In genomic region chr19:54943772-54944361, GRCh38 we compare ENCODE assay signal across 9 cellular contexts. TPM values are rescaled to one million over a fixed set of nuclear protein-coding genes. Genes with fewer than 3 reads are reported as not detected.
DNase-seq lines count a peak whose midpoint lies in the region; ATAC-seq, FAIRE-seq and TF ChIP-seq lines count a peak whose summit lies in the region.
"Not testable (repeated sequence)": the region's sequence is repeated elsewhere in the genome, so short reads cannot be mapped to it uniquely, and the experiment has no call there.
"Had no signal": no experiment of that assay in that cellular context is flagged by ENCODE, and none has a peak within 500 bp of the region (broad histone marks: within the 10 kb centered on the region; RNA-seq: fewer than 3 reads in every experiment).

No MANE protein-coding gene starts in this region.

- H3K27me3 ChIP-seq in Loucy (ENCODE audit: insufficient read depth, low read length, poor library complexity, severe bottlenecking); smooth muscle cell (ENCODE audit: low read depth): not testable (repeated sequence)
- peaks cover 14 to 25% of the 10 kb centered on the region in 2 experiments; a peak in 4 of 5 replicates for H3K27me3 ChIP-seq in K562 (ENCODE audit: control insufficient read depth in 2 of 2, insufficient read depth in 2 of 2, low read length in 2 of 2)

- under 1% methylated on average over 11 of the region's 11 CpGs for WGBS in K562 (ENCODE audit: insufficient coverage, low coverage, missing lambda C conversion rate)
- WGBS in smooth muscle cell (ENCODE audit: low lambda C conversion rate): 20% methylated on average over 11 of the region's 11 CpGs

- not testable (repeated sequence) for H3K4me1 ChIP-seq in Loucy (ENCODE audit: insufficient read depth, low read length, poor library complexity, severe bottlenecking); smooth muscle cell (ENCODE audit: low read depth)
- peaks cover 5 to 10% of the 10 kb centered on the region in 2 experiments; a peak in 3 of 5 replicates for H3K4me1 ChIP-seq in K562 (replicated peaks in 1 of 2; ENCODE audit: control insufficient read depth in 2 of 2, insufficient read depth in 2 of 2, low read length in 2 of 2)

- H3K79me2 ChIP-seq in Loucy (ENCODE audit: insufficient read depth, low read length); K562 (ENCODE audit: control insufficient read depth, insufficient read depth, low read length); smooth muscle cell (ENCODE audit: low read depth): not testable (repeated sequence)

- H4K20me1 ChIP-seq in Loucy (ENCODE audit: insufficient read depth, low read length, poor library complexity, severe bottlenecking); K562 (replicated peaks; ENCODE audit: control insufficient read depth, insufficient read depth, low read length); smooth muscle cell (ENCODE audit: low read depth): not testable (repeated sequence)

- H3F3A ChIP-seq in Loucy (ENCODE audit: low read depth); smooth muscle cell (ENCODE audit: low read depth): not testable (repeated sequence)

- peak overlapping the region; percentile 13 for H3K27ac Mint-ChIP-seq in mesothelial cell of epicardium

- intact Hi-C loops in K562 (cut with micrococcal nuclease): not testable (repeated sequence)

- H3K9me3 Mint-ChIP-seq in mesothelial cell of epicardium: not testable (repeated sequence)

- DNase-seq in Daoy (ENCODE audit: low read depth) (peak; percentile 66), OCI-M2 (lab: John Stamatoyannopoulos, UW; ENCODE audit: unreplicated experiment) (peak; percentile 95), K562 (ENCODE audit: extremely low read depth in 1 of 4, low spot score in 3 of 4) (peak in 1 of 4 experiments; percentile 83), epithelial cell of esophagus (ENCODE audit: low read depth) (peak; percentile 5)
- not testable (repeated sequence) for DNase-seq in mesothelial cell of epicardium (ENCODE audit: low spot score in 2 of 2, unreplicated experiment in 2 of 2); smooth muscle cell (lab: John Stamatoyannopoulos, UW; ENCODE audit: unreplicated experiment)

- BruUV-seq in K562 (replicated peaks; lab: Mats Ljungman, UMichigan): not testable (repeated sequence)

- not testable (repeated sequence) for H3K4me1 Mint-ChIP-seq in mesothelial cell of epicardium

- H2AFZ ChIP-seq in Loucy (ENCODE audit: low read length): peak overlapping the region; percentile 15; the same call in 1 of the 2 replicates
- peak overlapping the region; percentile 64 for H2AFZ ChIP-seq in K562 (ENCODE audit: low read depth, low read length)
- not testable (repeated sequence) for H2AFZ ChIP-seq in smooth muscle cell (ENCODE audit: low read depth)

- H3K9me3 ChIP-seq in Loucy (ENCODE audit: insufficient read depth, low read depth, low read length); K562 (replicated peaks; ENCODE audit: control insufficient read depth, insufficient read depth, low read depth, low read length); smooth muscle cell (replicated peaks; ENCODE audit: low read depth): not testable (repeated sequence)

- not testable (repeated sequence) for H3K4me3 ChIP-seq in Loucy (ENCODE audit: low read length, poor library complexity, severe bottlenecking); K562; epithelial cell of esophagus (ENCODE audit: low read length); smooth muscle cell

- POLR2A ChIA-PET in K562 (lab: Yijun Ruan, JAX): not testable (repeated sequence)

- in situ Hi-C loops in K562 (cut with MboI): not testable (repeated sequence)

- H3K27ac ChIP-seq in K562 (ENCODE audit: extremely low read depth, low read depth, low read length) (peak overlapping the region; percentile 40), smooth muscle cell (ENCODE audit: low read depth) (peak overlapping the region; percentile 79)

- FAIRE-seq in K562 (lab: Jason Lieb, UNC): peak; percentile 86

- H3K36me3 ChIP-seq in Loucy (ENCODE audit: insufficient read depth, low read length); K562 (ENCODE audit: control insufficient read depth, insufficient read depth, low read length); smooth muscle cell (ENCODE audit: low read depth): not testable (repeated sequence)

- H3K9ac ChIP-seq in Loucy (ENCODE audit: low read depth, low read length, poor library complexity, severe bottlenecking); smooth muscle cell (ENCODE audit: low read depth): not testable (repeated sequence)
- H3K9ac ChIP-seq in K562 (ENCODE audit: insufficient read depth in 1 of 2, low read depth in 2 of 2, low read length in 2 of 2): peak overlapping the region in 1 of 2 experiments; percentile 34; a peak in 1 of 4 replicates

- H3K9me2 ChIP-seq in Loucy (replicated peaks; ENCODE audit: low read depth, low read length): not testable (repeated sequence)

- ATAC-seq in K562: peak; percentile 76

- H3K4me2 ChIP-seq in Loucy (ENCODE audit: low read depth, low read length, poor library complexity, severe bottlenecking); smooth muscle cell: not testable (repeated sequence)
- H3K4me2 ChIP-seq in K562 (ENCODE audit: insufficient read depth, low read length): peak overlapping the region; percentile 68

- not testable (repeated sequence) for H3K4me3 Mint-ChIP-seq in mesothelial cell of epicardium

- H3K9me1 ChIP-seq in K562 (ENCODE audit: control insufficient read depth, insufficient read depth, low read length): not testable (repeated sequence)

- TF ChIP-seq POLR2A in K562 (conservative IDR thresholded peaks at IDR 0.05): not testable (repeated sequence)

- CTCF ChIA-PET in K562 (lab: Yijun Ruan, JAX; ENCODE audit: low intra/inter-chr PET ratio): not testable (repeated sequence)

- not testable (repeated sequence) for TF ChIP-seq CTCF in Loucy (conservative IDR thresholded peaks at IDR 0.05; ENCODE audit: low read length); K562 (IDR thresholded peaks at IDR 0.05 in 2 of 3, conservative IDR thresholded peaks at IDR 0.05 in 1 of 3; ENCODE audit: insufficient read depth in 2 of 3, low read depth in 1 of 3, low read length in 3 of 3); epithelial cell of esophagus (IDR thresholded peaks at IDR 0.05; ENCODE audit: insufficient read depth, low read depth, low read length, missing control alignments); mesothelial cell of epicardium (IDR thresholded peaks at IDR 0.05; ENCODE audit: unreplicated experiment); smooth muscle cell (IDR thresholded peaks at IDR 0.05; ENCODE audit: borderline replicate concordance, insufficient read depth, poor library complexity, severe bottlenecking)

- not testable (repeated sequence) for TF ChIP-seq RAD21 in K562 (CRISPR knock-in tag; conservative IDR thresholded peaks at IDR 0.05 in 1 of 2, IDR thresholded peaks at IDR 0.05 in 1 of 2)

- TF ChIP-seq EP300 in K562 (IDR thresholded peaks at IDR 0.05; ENCODE audit: low read length): peak; percentile 26; the same call in 1 of the 2 replicates

- H3K36me3 Mint-ChIP-seq in mesothelial cell of epicardium: not testable (repeated sequence)

- H3K27me3 Mint-ChIP-seq in mesothelial cell of epicardium (ENCODE audit: low read depth): not testable (repeated sequence)

RNA-seq across cellular contexts. Expression of gene NLRP7, which starts 3.5 kb away (rescaled TPM):
- total RNA-seq in Daoy (2014; rRNA removed; shearing (Covaris generic)): not detected in 2 replicates
- 1.5 TPM in 1 of 2 replicates, not detected in the other for total RNA-seq in K562 (2011; cell fraction: chromatin; rRNA removed; ENCODE audit: low replicate concordance)
- total RNA-seq in K562 (2011; cell fraction: nucleolus; rRNA removed): 1.3 TPM in 1 of 2 replicates, not detected in the other
- total RNA-seq in K562 (2011; cell fraction: nucleoplasm; rRNA removed): 1.9 TPM in 1 of 2 replicates, not detected in the other
- total RNA-seq in K562 (2014; rRNA removed) (0.20 TPM in 1 of 2 replicates, not detected in the other), K562 (2014; rRNA removed; fragmentation: Illumina TruSeq; extraction: Trizol) (0.22 TPM in 1 of 2 replicates, not detected in the other), K562 (2015; rRNA removed; fragmentation: Illumina TruSeq; extraction: Trizol) (not detected in 2 replicates), K562 (2021) (0.18 TPM in 1 of 2 replicates, not detected in the other), mesothelial cell of epicardium (0.07 to 0.09 TPM in 2 of 3 replicates, not detected in the other), smooth muscle cell (0.18 and 1.3 TPM in 2 replicates)
- polyA plus RNA-seq in K562 (2011; rRNA removed) (0.13 and 0.19 TPM in 2 replicates), K562 (2014; fragmentation: Illumina TruSeq; extraction: Trizol) (0.03 and 0.12 TPM in 2 replicates), K562 (2014; fragmentation: Nextera tagmentation; extraction: Ambion mirVana) (under 1 TPM; 0.04 to 0.06 TPM), K562 (2014; rRNA removed) (not detected in 2 replicates), smooth muscle cell (0.29 and 1.7 TPM in 2 replicates)
- polyA plus RNA-seq in K562 (2011; cell fraction: cytosol; rRNA removed): 0.07 TPM in 1 of 2 replicates, not detected in the other
- polyA plus RNA-seq in K562 (2011; cell fraction: nucleus; rRNA removed): 0.16 and 0.18 TPM in 2 replicates
- 0.17 TPM in 1 of 2 replicates, not detected in the other for polyA plus RNA-seq in K562 (2012)
- 0.84 TPM in 1 of 2 replicates, not detected in the other for polyA minus RNA-seq in K562 (2011; rRNA and poly(A)+ RNA removed)
- not detected in 2 replicates for polyA minus RNA-seq in K562 (2011; cell fraction: cytosol; rRNA and poly(A)+ RNA removed)
- not detected in 2 replicates for polyA minus RNA-seq in K562 (2011; cell fraction: nucleus; rRNA and poly(A)+ RNA removed)
- total RNA-seq: CD4-positive, alpha-beta T cell had no signal

RNA-seq across cellular contexts. Expression of gene NLRP2, which starts 22.3 kb away (rescaled TPM):
- 0.11 TPM in 1 of 2 replicates, not detected in the other for total RNA-seq in Daoy (2014; rRNA removed; shearing (Covaris generic))
- total RNA-seq in K562 (2011; cell fraction: chromatin; rRNA removed; ENCODE audit: low replicate concordance): 112 and 159 TPM in 2 replicates
- total RNA-seq in K562 (2011; cell fraction: nucleolus; rRNA removed): 75.3 and 84.4 TPM in 2 replicates
- 69.2 and 82.2 TPM in 2 replicates for total RNA-seq in K562 (2011; cell fraction: nucleoplasm; rRNA removed)
- 21.6 and 22.2 TPM in 2 replicates for total RNA-seq in K562 (2014; rRNA removed)
- 24.2 and 25.5 TPM in 2 replicates for total RNA-seq in K562 (2014; rRNA removed; fragmentation: Illumina TruSeq; extraction: Trizol)
- total RNA-seq in K562 (2015; rRNA removed; fragmentation: Illumina TruSeq; extraction: Trizol): 17.3 and 18.5 TPM in 2 replicates
- 33.2 and 36.2 TPM in 2 replicates for total RNA-seq in K562 (2021)
- polyA plus RNA-seq in K562 (2011; rRNA removed): 59.3 and 65.5 TPM in 2 replicates
- polyA plus RNA-seq in K562 (2011; cell fraction: cytosol; rRNA removed): 28.5 and 40.0 TPM in 2 replicates
- 79.9 and 89.0 TPM in 2 replicates for polyA plus RNA-seq in K562 (2011; cell fraction: nucleus; rRNA removed)
- polyA plus RNA-seq in K562 (2012): 19.8 and 24.8 TPM in 2 replicates
- polyA plus RNA-seq in K562 (2014; fragmentation: Illumina TruSeq; extraction: Trizol): 25.1 and 28.1 TPM in 2 replicates
- polyA plus RNA-seq in K562 (2014; fragmentation: Nextera tagmentation; extraction: Ambion mirVana): 10 to 100 TPM; 10.1 to 11.9 TPM
- polyA plus RNA-seq in K562 (2014; rRNA removed): 25.0 and 29.9 TPM in 2 replicates
- 50.6 and 66.3 TPM in 2 replicates for polyA minus RNA-seq in K562 (2011; rRNA and poly(A)+ RNA removed)
- polyA minus RNA-seq in K562 (2011; cell fraction: cytosol; rRNA and poly(A)+ RNA removed): 22.9 and 31.5 TPM in 2 replicates
- 22.8 and 38.0 TPM in 2 replicates for polyA minus RNA-seq in K562 (2011; cell fraction: nucleus; rRNA and poly(A)+ RNA removed)
- total RNA-seq in mesothelial cell of epicardium: 54.1 to 56.8 TPM (median 56.2 TPM) in 3 replicates
- 37.9 and 52.2 TPM in 2 replicates for total RNA-seq in smooth muscle cell
- 13.7 and 42.5 TPM in 2 replicates for polyA plus RNA-seq in smooth muscle cell

RNA-seq across cellular contexts. Expression of gene NCR1, which starts 37.9 kb away (rescaled TPM):
- 0.17 and 5.4 TPM in 2 replicates for total RNA-seq in Daoy (2014; rRNA removed; shearing (Covaris generic))
- total RNA-seq in K562 (2011; cell fraction: chromatin; rRNA removed; ENCODE audit: low replicate concordance): 3.4 and 5.6 TPM in 2 replicates
- 3.0 and 5.2 TPM in 2 replicates for total RNA-seq in K562 (2011; cell fraction: nucleolus; rRNA removed)
- total RNA-seq in K562 (2011; cell fraction: nucleoplasm; rRNA removed): 2.2 and 4.0 TPM in 2 replicates
- total RNA-seq in K562 (2014; rRNA removed) (1.2 and 1.9 TPM in 2 replicates), K562 (2014; rRNA removed; fragmentation: Illumina TruSeq; extraction: Trizol) (0.70 and 1.4 TPM in 2 replicates), K562 (2015; rRNA removed; fragmentation: Illumina TruSeq; extraction: Trizol) (0.30 and 0.69 TPM in 2 replicates), K562 (2021) (0.92 and 1.5 TPM in 2 replicates), mesothelial cell of epicardium (not detected in 3 replicates), smooth muscle cell (1.7 TPM in 1 of 2 replicates, not detected in the other)
- polyA plus RNA-seq in K562 (2011; rRNA removed) (3.1 TPM in 2 replicates), K562 (2014; fragmentation: Illumina TruSeq; extraction: Trizol) (1.2 and 2.1 TPM in 2 replicates), K562 (2014; fragmentation: Nextera tagmentation; extraction: Ambion mirVana) (under 1 TPM; 0.25 to 0.39 TPM), K562 (2014; rRNA removed) (0.84 and 0.88 TPM in 2 replicates), smooth muscle cell (0.64 TPM in 1 of 2 replicates, not detected in the other)
- polyA plus RNA-seq in K562 (2011; cell fraction: cytosol; rRNA removed): 3.9 and 4.3 TPM in 2 replicates
- polyA plus RNA-seq in K562 (2011; cell fraction: nucleus; rRNA removed): 2.1 TPM in 2 replicates
- polyA plus RNA-seq in K562 (2012): 0.90 and 0.91 TPM in 2 replicates
- 4.0 TPM in 2 replicates for polyA minus RNA-seq in K562 (2011; rRNA and poly(A)+ RNA removed)
- 2.6 and 3.0 TPM in 2 replicates for polyA minus RNA-seq in K562 (2011; cell fraction: cytosol; rRNA and poly(A)+ RNA removed)
- polyA minus RNA-seq in K562 (2011; cell fraction: nucleus; rRNA and poly(A)+ RNA removed): 1.8 and 3.9 TPM in 2 replicates
- total RNA-seq: B cell; CD4-positive, alpha-beta T cell had no signal

Comparison
In these comparisons a context has a peak if more than half of its experiments do, and no peak if none do; other contexts are left out.
1. RNA of gene NLRP2, which starts 22.3 kb away (total RNA-seq): 54.1 to 56.8 TPM in mesothelial cell of epicardium, 37.9 to 52.2 TPM in smooth muscle cell and 17.3 to 159 TPM in K562; 0.11 TPM in Daoy; every median in the first group is over 10 times any median in the second.